ENCODE assay signal across 13 cellular contexts in genomic region chr19:2394054-2394668, GRCh38. TPM values are rescaled to one million over a fixed set of nuclear protein-coding genes. Genes with fewer than 3 reads are reported as not detected.
DNase-seq lines count a peak whose midpoint lies in the region; ATAC-seq and TF ChIP-seq lines count a peak whose summit lies in the region.
"Had no signal": no experiment of that assay in that cellular context is flagged by ENCODE, and none has a peak within 500 bp of the region (broad histone marks: within the 10 kb centered on the region; RNA-seq: fewer than 3 reads in every experiment).

No MANE protein-coding gene starts in this region.

- H3K9ac ChIP-seq in KMS-11 = peak overlapping the region; percentile 63

- no peaks in the 10 kb centered on the region for H3K36me3 ChIP-seq in KMS-11 (ENCODE audit: insufficient read depth)
- H3K36me3 ChIP-seq in HAP-1 (replicated peaks) = no peaks in the 10 kb centered on the region

- in situ Hi-C loops in HAP-1 (cut with MboI; ENCODE audit: low sequenced_read_pairs) = no loop called here

- peak overlapping the region; percentile 69 for H3K4me3 Mint-ChIP-seq in activated CD8-positive, alpha-beta T cell treated with anti-CD3 and anti-CD28 coated beads, Interleukin-2, amount 10 ng/mL, durations not matched to agents 7 days and 5 days
- H3K4me3 Mint-ChIP-seq in natural killer cell = peak overlapping the region; percentile 77

- H3K4me3 ChIP-seq in GM08714 (ENCODE audit: low read length) = peak overlapping the region; percentile 53; the same call in 1 of the 2 replicates
- H3K4me3 ChIP-seq in KMS-11 (IDR thresholded peaks at IDR 0.05; ENCODE audit: insufficient read depth, low read depth, low read length) = no peak overlapping the region
- no peak overlapping the region for H3K4me3 ChIP-seq in HAP-1

- ATAC-seq in activated CD8-positive, alpha-beta T cell treated with anti-CD3 and anti-CD28 coated beads, Interleukin-2, amount 10 ng/mL, durations not matched to agents 7 days and 5 days = peak; percentile 80
- ATAC-seq in natural killer cell (peak; percentile 67 to 82 (median 67)), GM21786 (IDR thresholded peaks at IDR 0.05; ENCODE audit: unreplicated experiment) (no peak), HG03378 (IDR thresholded peaks at IDR 0.05; ENCODE audit: unreplicated experiment) (no peak)

- H3K79me2 ChIP-seq in KMS-11 (ENCODE audit: insufficient read depth, low read depth) = no peaks in the 10 kb centered on the region

- H3K4me2 ChIP-seq in KMS-11 = peak overlapping the region; percentile 90

- DNase-seq in activated CD8-positive, alpha-beta T cell treated with anti-CD3 and anti-CD28 coated beads, Interleukin-2, amount 10 ng/mL, durations not matched to agents 7 days and 5 days = peak; percentile 64
- DNase-seq in natural killer cell (no peak), kidney tubule cell (ENCODE audit: low spot score) (no peak), HAP-1 (ENCODE audit: low spot score in 2 of 2) (no peak)
- DNase-seq: activated T-cell treated with anti-CD3 and anti-CD28 coated beads, Interleukin-2, amount 50 U/mL, for 48 hours; NCI-H1694 treated with DMSO at 0.1 percent for 48 hours had no signal

- no peak for TF ChIP-seq CTCF in KMS-11 (conservative IDR thresholded peaks at IDR 0.05; ENCODE audit: low read depth, low read length)
- TF ChIP-seq CTCF in natural killer cell (IDR thresholded peaks at IDR 0.05) = no peak

- POLR2A ChIA-PET in activated CD8-positive, alpha-beta T cell treated with anti-CD3 and anti-CD28 coated beads, Interleukin-2, amount 10 ng/mL, durations not matched to agents 7 days and 5 days (lab: Charles Lee) = interaction anchor here (1.0 to 1.5 kb wide), 3 partner anchors 34 to 124 kb away, joined by 3 to 5 read pairs (median 3); no protein-coding TSS in a partner anchor

- no peaks in the 10 kb centered on the region for H3K9me3 Mint-ChIP-seq in activated CD8-positive, alpha-beta T cell treated with anti-CD3 and anti-CD28 coated beads, Interleukin-2, amount 10 ng/mL, durations not matched to agents 7 days and 5 days (ENCODE audit: insufficient read depth)
- no peaks in the 10 kb centered on the region for H3K9me3 Mint-ChIP-seq in natural killer cell

- H4K20me1 ChIP-seq in KMS-11 (ENCODE audit: insufficient read depth) = no peaks in the 10 kb centered on the region

- peaks cover 26% of the 10 kb centered on the region for H3K4me1 Mint-ChIP-seq in activated CD8-positive, alpha-beta T cell treated with anti-CD3 and anti-CD28 coated beads, Interleukin-2, amount 10 ng/mL, durations not matched to agents 7 days and 5 days (ENCODE audit: low read depth)
- peaks cover 5% of the 10 kb centered on the region in 2 donors for H3K4me1 Mint-ChIP-seq in natural killer cell

- CTCF ChIA-PET in activated CD8-positive, alpha-beta T cell treated with anti-CD3 and anti-CD28 coated beads, Interleukin-2, amount 10 ng/mL, durations not matched to agents 7 days and 5 days (lab: Charles Lee) = interaction anchor here (0.8 to 3.2 kb wide), 9 partner anchors 10 to 255 kb away, joined by 3 to 15 read pairs (median 3); partner anchors contain the start of genes GADD45B, PLEKHJ1 and TIMM13

- H3K4me1 ChIP-seq in KMS-11 (ENCODE audit: low read depth, poor library complexity, severe bottlenecking) (peaks cover 47% of the 10 kb centered on the region), HAP-1 (no peaks in the 10 kb centered on the region)

- H3K27me3 Mint-ChIP-seq in activated CD8-positive, alpha-beta T cell treated with anti-CD3 and anti-CD28 coated beads, Interleukin-2, amount 10 ng/mL, durations not matched to agents 7 days and 5 days (ENCODE audit: low read depth) = peaks cover 7% of the 10 kb centered on the region
- H3K27me3 Mint-ChIP-seq in natural killer cell (ENCODE audit: low read depth in 2 of 2) = peaks cover 6% of the 10 kb centered on the region in 2 donors

- H3K27me3 ChIP-seq in KMS-11 (ENCODE audit: insufficient read depth, low read depth) (no peaks in the 10 kb centered on the region), HAP-1 (ENCODE audit: low read depth) (no peaks in the 10 kb centered on the region)

- peak overlapping the region; percentile 95 for H3K27ac ChIP-seq in KMS-11

- H3K9me3 ChIP-seq in HAP-1 = peaks cover 3% of the 10 kb centered on the region; the same call in 1 of the 2 replicates

- intact Hi-C loops in natural killer cell (cut with micrococcal nuclease) = no loop called here

- peaks cover 2% of the 10 kb centered on the region for H3K36me3 Mint-ChIP-seq in activated CD8-positive, alpha-beta T cell treated with anti-CD3 and anti-CD28 coated beads, Interleukin-2, amount 10 ng/mL, durations not matched to agents 7 days and 5 days (ENCODE audit: low read depth)
- H3K36me3 Mint-ChIP-seq in natural killer cell = no peaks in the 10 kb centered on the region

- peak overlapping the region; percentile 77 for H3K27ac Mint-ChIP-seq in activated CD8-positive, alpha-beta T cell treated with anti-CD3 and anti-CD28 coated beads, Interleukin-2, amount 10 ng/mL, durations not matched to agents 7 days and 5 days
- H3K27ac Mint-ChIP-seq in natural killer cell = peak overlapping the region; percentile 67 to 73

- H2AFZ ChIP-seq in KMS-11 (ENCODE audit: low read depth) = peak overlapping the region; percentile 45

RNA-seq across cellular contexts. Expression of gene TIMM13, which starts 33.2 kb away (rescaled TPM):
- 10 to 100 TPM; 75.1 to 80.2 TPM for total RNA-seq in activated CD8-positive, alpha-beta T cell treated with anti-CD3 and anti-CD28 coated beads, Interleukin-2, amount 10 ng/mL, durations not matched to agents 7 days and 5 days
- 10 to 100 TPM; 24.7 to 30.4 (median 25.1) TPM for total RNA-seq in natural killer cell

RNA-seq across cellular contexts. Expression of gene TMPRSS9, which starts 34.1 kb away (rescaled TPM):
- not detected for total RNA-seq in activated CD8-positive, alpha-beta T cell treated with anti-CD3 and anti-CD28 coated beads, Interleukin-2, amount 10 ng/mL, durations not matched to agents 7 days and 5 days
- total RNA-seq in natural killer cell = not detected
- total RNA-seq: dermis microvascular lymphatic vessel endothelial cell, pulmonary artery endothelial cell, SK-MEL-5 had no signal

Comparison
In these comparisons a context has a peak if more than half of its experiments do, and no peak if none do; other contexts are left out.
1. ATAC-seq: peak in activated CD8-positive, alpha-beta T cell treated with anti-CD3 and anti-CD28 coated beads, Interleukin-2, amount 10 ng/mL, durations not matched to agents 7 days and 5 days (single experiment) and natural killer cell (3 of 3); none in GM21786 (single experiment) and HG03378 (single experiment).